21 cellular contexts compared by ENCODE assay signal in genomic region chr17:36495076-36495578, GRCh38. TPM values are rescaled to one million over a fixed set of nuclear protein-coding genes. Genes with fewer than 3 reads are reported as not detected.
DNase-seq lines count a peak whose midpoint lies in the region; ATAC-seq and TF ChIP-seq lines count a peak whose summit lies in the region.
"Had no signal": no experiment of that assay in that cellular context is flagged by ENCODE, and none has a peak within 500 bp of the region (broad histone marks: within the 10 kb centered on the region; RNA-seq: fewer than 3 reads in every experiment).

No MANE protein-coding gene starts in this region.

- H3K9me3 ChIP-seq in endodermal cell (ENCODE audit: control insufficient read depth, low read length): no peaks in the 10 kb centered on the region
- H3K9me3 ChIP-seq: adrenal gland, breast epithelium, right atrium auricular region had no signal

- peaks cover 70% of the 10 kb centered on the region for H3K36me3 Mint-ChIP-seq in endodermal cell (ENCODE audit: low read depth)
- H3K36me3 Mint-ChIP-seq in stimulated activated naive B cell treated with anti-CD40 and anti-IgM and Interleukin-4, amounts not matched to agents 10 μg/mL and 1 μg/mL and 100 μg/mL, for 72 hours: peaks cover 40 to 60% of the 10 kb centered on the region in 2 donors

- H3K4me3 ChIP-seq in NB4 (ENCODE audit: low read depth, low read length) (no peak overlapping the region), endodermal cell (ENCODE audit: low read length) (peak overlapping the region; percentile 13)
- H3K4me3 ChIP-seq: adrenal gland, breast epithelium, right atrium auricular region had no signal

- H3K27me3 ChIP-seq in endodermal cell (ENCODE audit: control insufficient read depth, insufficient read depth, low read length, poor library complexity, severe bottlenecking): no peaks in the 10 kb centered on the region
- H3K27me3 ChIP-seq: adrenal gland, breast epithelium, right atrium auricular region had no signal

- H3K27ac ChIP-seq in endodermal cell (ENCODE audit: low read depth, low read length): peak overlapping the region; percentile 13
- H3K27ac ChIP-seq: adrenal gland, breast epithelium, right atrium auricular region had no signal

- no peak for TF ChIP-seq CTCF in NB4 (IDR thresholded peaks at IDR 0.05; ENCODE audit: low read depth, low read length)
- TF ChIP-seq CTCF in endodermal cell (conservative IDR thresholded peaks at IDR 0.05): no peak

- H3K27ac Mint-ChIP-seq in endodermal cell: peak overlapping the region; percentile 83
- H3K27ac Mint-ChIP-seq in stimulated activated naive B cell treated with anti-CD40 and anti-IgM and Interleukin-4, amounts not matched to agents 10 μg/mL and 1 μg/mL and 100 μg/mL, for 72 hours: peak overlapping the region; percentile 37
- H3K27ac Mint-ChIP-seq: CD4-positive, alpha-beta T cell had no signal

- no peak overlapping the region for H3K9ac ChIP-seq in endodermal cell (ENCODE audit: extremely low read depth, low read length, poor library complexity, severe bottlenecking)

- H3K27me3 Mint-ChIP-seq in endodermal cell (ENCODE audit: insufficient read depth): no peaks in the 10 kb centered on the region
- H3K27me3 Mint-ChIP-seq in stimulated activated naive B cell treated with anti-CD40 and anti-IgM and Interleukin-4, amounts not matched to agents 10 μg/mL and 1 μg/mL and 100 μg/mL, for 72 hours: no peaks in the 10 kb centered on the region
- H3K27me3 Mint-ChIP-seq: CD4-positive, alpha-beta T cell had no signal

- H3K4me1 Mint-ChIP-seq in endodermal cell: peaks cover 36% of the 10 kb centered on the region
- peaks cover 11 to 14% of the 10 kb centered on the region in 2 donors for H3K4me1 Mint-ChIP-seq in stimulated activated naive B cell treated with anti-CD40 and anti-IgM and Interleukin-4, amounts not matched to agents 10 μg/mL and 1 μg/mL and 100 μg/mL, for 72 hours

- WGBS in endodermal cell (ENCODE audit: insufficient coverage in 1 of 2, insufficient read length in 1 of 2), 2 experiments: 56 to 86% methylated on average over 1 to 3 of the region's 3 CpGs

- peak; percentile 22 for DNase-seq in activated effector memory CD4-positive, alpha-beta T cell treated with anti-CD3 and anti-CD28 coated beads, Interleukin-2, amount 50 U/mL, for 16 hours
- no peak for DNase-seq in activated effector memory CD4-positive, alpha-beta T cell treated with Interleukin-2 at 50 U/mL for 16 hours
- peak; percentile 46 for DNase-seq in NB4 (ENCODE audit: low read depth)
- DNase-seq in endodermal cell: peak; percentile 48
- DNase-seq in stimulated activated naive B cell treated with anti-CD40 and anti-IgM and Interleukin-4, amounts not matched to agents 10 μg/mL and 1 μg/mL and 100 μg/mL, for 72 hours: no peak
- no peak for DNase-seq in DMS153 treated with DMSO at 0.1 percent for 48 hours (lab: John Stamatoyannopoulos, UW; ENCODE audit: unreplicated experiment)
- DNase-seq in NCI-H1092 treated with DMSO at 0.1 percent for 48 hours (lab: John Stamatoyannopoulos, UW): no peak
- DNase-seq: adrenal gland; CD4-positive, alpha-beta T cell; H7; KBM-7; NCI-H1048; NCI-H187 treated with DMSO at 0.1 percent for 48 hours; NCI-H226; NCI-H82; stimulated activated CD4-positive, alpha-beta T cell treated with anti-CD3 and anti-CD28 coated beads, Interleukin-12 subunit alpha, Interleukin-12 subunit beta, amount 100 ng/mL, for 4 hours; T-helper 9 cell had no signal

- H3K36me3 ChIP-seq in endodermal cell (ENCODE audit: control insufficient read depth, insufficient read depth, low read length): peaks cover 90% of the 10 kb centered on the region

- no peaks in the 10 kb centered on the region for H3K9me3 Mint-ChIP-seq in endodermal cell
- H3K9me3 Mint-ChIP-seq in stimulated activated naive B cell treated with anti-CD40 and anti-IgM and Interleukin-4, amounts not matched to agents 10 μg/mL and 1 μg/mL and 100 μg/mL, for 72 hours: no peaks in the 10 kb centered on the region
- H3K9me3 Mint-ChIP-seq: CD4-positive, alpha-beta T cell had no signal

- TF ChIP-seq POLR2A in NB4 (IDR thresholded peaks at IDR 0.05; ENCODE audit: extremely low read depth, insufficient read length): no peak

- H3K4me3 Mint-ChIP-seq in endodermal cell: no peak overlapping the region
- H3K4me3 Mint-ChIP-seq in stimulated activated naive B cell treated with anti-CD40 and anti-IgM and Interleukin-4, amounts not matched to agents 10 μg/mL and 1 μg/mL and 100 μg/mL, for 72 hours: no peak overlapping the region
- H3K4me3 Mint-ChIP-seq: CD4-positive, alpha-beta T cell had no signal

- H3K4me1 ChIP-seq in endodermal cell (ENCODE audit: control insufficient read depth, insufficient read depth, low read length): peaks cover 20% of the 10 kb centered on the region
- H3K4me1 ChIP-seq: adrenal gland, breast epithelium, right atrium auricular region had no signal

- no peak for ATAC-seq in stimulated activated naive B cell treated with anti-CD40 and anti-IgM and Interleukin-4, amounts not matched to agents 10 μg/mL and 1 μg/mL and 100 μg/mL, for 72 hours (replicated peaks)
- no peak for ATAC-seq in GM18517 (IDR thresholded peaks at IDR 0.05; ENCODE audit: unreplicated experiment)
- ATAC-seq: activated CD4-positive, CD25-positive, alpha-beta regulatory T cell treated with anti-CD3 and anti-CD28 coated beads, Interleukin-2, amount 50 U/mL, for 24 hours had no signal

RNA-seq across cellular contexts. Expression of gene ZNHIT3, which starts 8.6 kb away (rescaled TPM):
- 10 to 100 TPM; 59.6 to 67.3 TPM for total RNA-seq in endodermal cell
- 64.3 TPM for polyA plus RNA-seq in endodermal cell (2013, experiment 1 of 2)
- 67.4 TPM for polyA plus RNA-seq in endodermal cell (2013, experiment 2 of 2)

RNA-seq across cellular contexts. Expression of gene MYO19, which starts 39.5 kb away (rescaled TPM):
- total RNA-seq in endodermal cell: 100 to 1,000 TPM; 133 to 154 TPM
- 63.3 TPM for polyA plus RNA-seq in endodermal cell (2013, experiment 1 of 2)
- 51.5 TPM for polyA plus RNA-seq in endodermal cell (2013, experiment 2 of 2)

RNA-seq across cellular contexts. Expression of gene PIGW, which starts 39.7 kb away (rescaled TPM):
- total RNA-seq in endodermal cell: 10 to 100 TPM; 10.8 to 16.6 TPM
- 7.1 TPM for polyA plus RNA-seq in endodermal cell (2013, experiment 1 of 2)
- polyA plus RNA-seq in endodermal cell (2013, experiment 2 of 2): 7.6 TPM

RNA-seq across cellular contexts. Expression of gene GGNBP2, which starts 49.6 kb away (rescaled TPM):
- total RNA-seq in endodermal cell: 10 to 100 TPM; 56.8 to 61.6 TPM
- polyA plus RNA-seq in endodermal cell (2013, experiment 1 of 2): 61.1 TPM
- polyA plus RNA-seq in endodermal cell (2013, experiment 2 of 2): 57.6 TPM

Comparison
In these comparisons a context has a peak if more than half of its experiments do, and no peak if none do; other contexts are left out.
1. DNase-seq: peak in activated effector memory CD4-positive, alpha-beta T cell treated with anti-CD3 and anti-CD28 coated beads, Interleukin-2, amount 50 U/mL, for 16 hours (single experiment), NB4 (single experiment) and endodermal cell (single experiment); none in activated effector memory CD4-positive, alpha-beta T cell treated with Interleukin-2 at 50 U/mL for 16 hours (single experiment), stimulated activated naive B cell treated with anti-CD40 and anti-IgM and Interleukin-4, amounts not matched to agents 10 μg/mL and 1 μg/mL and 100 μg/mL, for 72 hours (single experiment), DMS153 treated with DMSO at 0.1 percent for 48 hours (single experiment) and NCI-H1092 treated with DMSO at 0.1 percent for 48 hours (single experiment).